In the genomic region with DNA sequence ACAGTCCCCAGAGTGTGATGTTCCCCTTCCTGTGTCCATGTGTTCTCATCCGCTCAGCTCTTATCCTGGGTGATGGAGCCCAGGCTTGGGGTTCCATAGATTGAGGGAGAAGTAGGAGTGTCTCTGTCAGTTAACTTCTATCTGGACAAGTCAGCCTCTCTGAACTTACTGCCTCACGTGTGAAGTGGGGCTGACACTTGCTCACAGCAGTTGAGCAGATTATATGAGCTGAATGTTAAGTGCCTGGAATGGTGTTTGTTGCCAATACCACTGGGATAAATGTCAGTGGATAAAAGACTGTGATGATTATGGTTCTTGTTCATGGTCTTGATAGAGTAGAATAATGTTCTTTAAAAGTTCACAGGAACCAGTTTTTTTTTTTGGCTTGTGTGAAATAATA, we compare ENCODE assay signal across 17 cellular contexts. TPM values are rescaled to one million over a fixed set of nuclear protein-coding genes. Genes with fewer than 3 reads are reported as not detected.
DNase-seq lines count a peak whose midpoint lies in the region; ATAC-seq and TF ChIP-seq lines count a peak whose summit lies in the region.
"Had no signal": no experiment of that assay in that cellular context is flagged by ENCODE, and none has a peak within 500 bp of the region (broad histone marks: within the 10 kb centered on the region; RNA-seq: fewer than 3 reads in every experiment).

No MANE protein-coding gene starts in this region.

- H3K36me3 Mint-ChIP-seq in activated naive CD8-positive, alpha-beta T cell = peaks cover 6% of the 10 kb centered on the region
- peaks cover 61% of the 10 kb centered on the region for H3K36me3 Mint-ChIP-seq in activated naive CD8-positive, alpha-beta T cell treated with anti-CD3 and anti-CD28 coated beads, Interleukin-2, amount 50 U/mL, for 24 hours (ENCODE audit: low read depth)
- H3K36me3 Mint-ChIP-seq in CD8-positive, alpha-beta T cell = peaks cover 84% of the 10 kb centered on the region
- peaks cover 61% of the 10 kb centered on the region for H3K36me3 Mint-ChIP-seq in T-cell

- TF ChIP-seq CTCF in CD8-positive, alpha-beta T cell (IDR thresholded peaks at IDR 0.05) = no peak
- no peak for TF ChIP-seq CTCF in upper lobe of left lung (IDR thresholded peaks at IDR 0.05)

- no peak for ATAC-seq in activated naive CD8-positive, alpha-beta T cell treated with anti-CD3 and anti-CD28 coated beads, Interleukin-2, amount 50 U/mL, for 24 hours
- no peak for ATAC-seq in CD8-positive, alpha-beta T cell
- ATAC-seq in T-cell (replicated peaks in 1 of 4) = no peak
- peak; percentile 80 for ATAC-seq in left ventricle myocardium superior
- ATAC-seq in upper lobe of left lung (ENCODE audit: low FRiP score in 2 of 2) = no peak
- no peak for ATAC-seq in GM21619 (IDR thresholded peaks at IDR 0.05; ENCODE audit: unreplicated experiment)
- ATAC-seq: GM12878 had no signal

- H3K4me3 Mint-ChIP-seq in activated naive CD8-positive, alpha-beta T cell = no peak overlapping the region
- no peak overlapping the region for H3K4me3 Mint-ChIP-seq in activated naive CD8-positive, alpha-beta T cell treated with anti-CD3 and anti-CD28 coated beads, Interleukin-2, amount 50 U/mL, for 24 hours
- no peak overlapping the region for H3K4me3 Mint-ChIP-seq in CD8-positive, alpha-beta T cell
- peak overlapping the region in 1 of 3 donors; percentile 53 for H3K4me3 Mint-ChIP-seq in T-cell
- H3K4me3 Mint-ChIP-seq: B cell had no signal

- peaks cover 50% of the 10 kb centered on the region for H3K4me1 Mint-ChIP-seq in activated naive CD8-positive, alpha-beta T cell (ENCODE audit: low read depth)
- peaks cover 30% of the 10 kb centered on the region for H3K4me1 Mint-ChIP-seq in activated naive CD8-positive, alpha-beta T cell treated with anti-CD3 and anti-CD28 coated beads, Interleukin-2, amount 50 U/mL, for 24 hours
- peaks cover 54% of the 10 kb centered on the region for H3K4me1 Mint-ChIP-seq in CD8-positive, alpha-beta T cell (ENCODE audit: low read depth)
- H3K4me1 Mint-ChIP-seq in T-cell = peaks cover 45 to 59% (median 55%) of the 10 kb centered on the region in 3 donors

- no peak overlapping the region for H3K4me3 ChIP-seq in CD8-positive, alpha-beta T cell (ENCODE audit: low read depth, low read length)
- no peak overlapping the region for H3K4me3 ChIP-seq in upper lobe of left lung
- H3K4me3 ChIP-seq: GM12878 had no signal

- no peaks in the 10 kb centered on the region for H3K9me3 Mint-ChIP-seq in activated naive CD8-positive, alpha-beta T cell (ENCODE audit: low read depth)
- no peaks in the 10 kb centered on the region for H3K9me3 Mint-ChIP-seq in activated naive CD8-positive, alpha-beta T cell treated with anti-CD3 and anti-CD28 coated beads, Interleukin-2, amount 50 U/mL, for 24 hours
- no peaks in the 10 kb centered on the region for H3K9me3 Mint-ChIP-seq in CD8-positive, alpha-beta T cell
- no peaks in the 10 kb centered on the region for H3K9me3 Mint-ChIP-seq in T-cell

- intact Hi-C loops in CD8-positive, alpha-beta T cell (cut with DNase I, micrococcal nuclease) = loop anchor here in 1 of 2 experiments (2.0 kb wide), 1 partner anchor 21 kb away; no protein-coding TSS in a partner anchor
- intact Hi-C loops in left ventricle myocardium superior (cut with micrococcal nuclease) = no loop called here

- H3K27ac Mint-ChIP-seq in activated naive CD8-positive, alpha-beta T cell = peak overlapping the region; percentile 86
- no peak overlapping the region for H3K27ac Mint-ChIP-seq in activated naive CD8-positive, alpha-beta T cell treated with anti-CD3 and anti-CD28 coated beads, Interleukin-2, amount 50 U/mL, for 24 hours
- H3K27ac Mint-ChIP-seq in CD8-positive, alpha-beta T cell = peak overlapping the region; percentile 46
- H3K27ac Mint-ChIP-seq in T-cell = peak overlapping the region; percentile 77 to 91
- H3K27ac Mint-ChIP-seq: B cell had no signal

- CTCF ChIA-PET in CD8-positive, alpha-beta T cell (lab: Charles Lee) = interaction anchor here (1.0 to 1.1 kb wide), 2 partner anchors 11 to 51 kb away, joined by 3 read pairs; no protein-coding TSS in a partner anchor
- CTCF ChIA-PET in T-cell (lab: Charles Lee) = interaction anchor here in 1 of 2 donors (0.7 kb wide), 1 partner anchor 34 kb away, joined by 3 read pairs; no protein-coding TSS in a partner anchor

- H3K27me3 Mint-ChIP-seq in activated naive CD8-positive, alpha-beta T cell = no peaks in the 10 kb centered on the region
- H3K27me3 Mint-ChIP-seq in activated naive CD8-positive, alpha-beta T cell treated with anti-CD3 and anti-CD28 coated beads, Interleukin-2, amount 50 U/mL, for 24 hours = no peaks in the 10 kb centered on the region
- H3K27me3 Mint-ChIP-seq in CD8-positive, alpha-beta T cell (ENCODE audit: low read depth) = no peaks in the 10 kb centered on the region
- no peaks in the 10 kb centered on the region for H3K27me3 Mint-ChIP-seq in T-cell
- H3K27me3 Mint-ChIP-seq: B cell had no signal

- peaks cover 42% of the 10 kb centered on the region for H3K36me3 ChIP-seq in CD8-positive, alpha-beta T cell (ENCODE audit: insufficient read depth, low read length)
- H3K36me3 ChIP-seq in upper lobe of left lung = peaks cover 9 to 94% (median 72%) of the 10 kb centered on the region in 4 donors

- no peaks in the 10 kb centered on the region for H3K9me3 ChIP-seq in CD8-positive, alpha-beta T cell (ENCODE audit: low read length)
- H3K9me3 ChIP-seq in upper lobe of left lung = no peaks in the 10 kb centered on the region

- H3K4me1 ChIP-seq in CD8-positive, alpha-beta T cell (ENCODE audit: insufficient read depth, low read length) = peaks cover 20% of the 10 kb centered on the region
- peaks cover 0 to 7% (median 0%) of the 10 kb centered on the region in 4 donors for H3K4me1 ChIP-seq in upper lobe of left lung

- DNase-seq in activated naive CD8-positive, alpha-beta T cell treated with anti-CD3 and anti-CD28 coated beads, Interleukin-2, amount 50 U/mL, for 24 hours = no peak
- DNase-seq in CD8-positive, alpha-beta T cell = no peak
- DNase-seq in T-cell (no peak), left ventricle myocardium superior (no peak), upper lobe of left lung (no peak)
- DNase-seq: DND-41, GOT3, NCI-H1105, NCI-H1694 treated with DMSO at 0.1 percent for 48 hours, NCI-H2107, NCI-H2227 treated with DMSO at 0.1 percent for 48 hours, NCI-H524 had no signal

- TF ChIP-seq POLR2A in upper lobe of left lung (IDR thresholded peaks at IDR 0.05) = no peak

- POLR2A ChIA-PET in CD8-positive, alpha-beta T cell (lab: Charles Lee) = interaction anchor here (0.7 to 2.9 kb wide), 2 partner anchors 22 to 254 kb away, joined by 3 to 10 read pairs; a partner anchor contains a TSS
- POLR2A ChIA-PET in T-cell (lab: Charles Lee) = interaction anchor here in 1 of 2 donors (0.6 kb wide), 1 partner anchor 12 kb away, joined by 4 read pairs; no protein-coding TSS in a partner anchor

- no peak overlapping the region for H3K27ac ChIP-seq in CD8-positive, alpha-beta T cell (ENCODE audit: low read depth, low read length)
- H3K27ac ChIP-seq in upper lobe of left lung = no peak overlapping the region
- H3K27ac ChIP-seq: HL-60 had no signal

- TF ChIP-seq EP300 in upper lobe of left lung (IDR thresholded peaks at IDR 0.05) = no peak

- H3K27me3 ChIP-seq in CD8-positive, alpha-beta T cell (ENCODE audit: insufficient read depth, low read length) = no peaks in the 10 kb centered on the region
- H3K27me3 ChIP-seq in upper lobe of left lung = no peaks in the 10 kb centered on the region

- 88 to 96% methylated on average over 1 to 2 of the region's 2 CpGs for WGBS in upper lobe of left lung, 2 donors

RNA-seq across cellular contexts. Expression of a gene that starts 17.1 kb away (rescaled TPM):
- under 1 TPM; 0.75 to 0.92 TPM for total RNA-seq in CD8-positive, alpha-beta T cell
- 1 to 10 TPM in 4 of 5 donors, under 1 TPM in 1; 0.80 to 1.5 (median 1.2) TPM for total RNA-seq in T-cell
- not detected for total RNA-seq in left ventricle myocardium superior
- total RNA-seq in upper lobe of left lung = 1 to 10 TPM in 3 of 6 donors, under 1 TPM in 3; 0.10 to 3.3 (median 0.67) TPM

RNA-seq across cellular contexts. Expression of a gene that starts 21.9 kb away (rescaled TPM):
- 100 to 1,000 TPM; 144 to 148 TPM for total RNA-seq in CD8-positive, alpha-beta T cell
- total RNA-seq in T-cell (100 to 1,000 TPM in 1 of 5 donors, 10 to 100 TPM in 4; 67.9 to 104 (median 77.8) TPM), left ventricle myocardium superior (65.7 TPM), upper lobe of left lung (10 to 100 TPM; 36.2 to 94.2 (median 77.9) TPM)
